Comparison of ENCODE assay signal across 6 cellular contexts in genomic region chr19:44670027-44670426, GRCh38. TPM values are rescaled to one million over a fixed set of nuclear protein-coding genes. Genes with fewer than 3 reads are reported as not detected.
"Had no signal": no experiment of that assay in that cellular context is flagged by ENCODE, and none has a peak within 500 bp of the region (broad histone marks: within the 10 kb centered on the region; RNA-seq: fewer than 3 reads in every experiment).

No MANE protein-coding gene starts in this region.

RNA-seq across cellular contexts. Expression of gene CEACAM16, which starts 28.9 kb away (rescaled TPM):
- total RNA-seq: GM23338, H1, H9, HFFc6, HT1080, IMR-90 had no signal
- polyA plus RNA-seq: GM23338, H1, IMR-90 had no signal

RNA-seq across cellular contexts. Expression of gene IGSF23, which starts 56.7 kb away (rescaled TPM):
- total RNA-seq: GM23338, H1, H9, HFFc6, HT1080, IMR-90 had no signal
- polyA plus RNA-seq: GM23338, H1 had no signal
